13 cellular contexts compared by ENCODE assay signal in the genomic region with DNA sequence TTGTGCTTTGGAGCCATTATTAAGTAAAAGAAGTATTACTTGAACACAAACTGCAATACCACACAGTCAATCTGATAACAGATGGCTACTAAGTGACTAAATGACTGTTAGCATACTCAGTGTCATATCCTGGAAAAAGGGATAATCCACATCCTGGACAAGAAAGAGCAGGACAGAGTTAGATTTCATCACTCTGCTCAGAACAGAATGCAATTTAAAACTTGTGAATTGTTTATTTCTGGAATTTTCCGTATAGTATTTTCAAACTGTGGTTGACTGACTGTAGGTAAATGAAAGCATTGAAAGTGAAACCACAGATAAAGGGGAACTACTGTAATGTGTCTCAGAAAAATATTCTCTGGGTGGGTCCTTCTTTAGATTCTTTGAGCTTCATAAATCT.
DNase-seq lines count a peak whose midpoint lies in the region; ATAC-seq and TF ChIP-seq lines count a peak whose summit lies in the region.
"Had no signal": no experiment of that assay in that cellular context is flagged by ENCODE, and none has a peak within 500 bp of the region (broad histone marks: within the 10 kb centered on the region; RNA-seq: fewer than 3 reads in every experiment).

No MANE protein-coding gene starts in this region.

- no peak overlapping the region for H3K18ac ChIP-seq in trophoblast cell (ENCODE audit: low read length)

- H3K27me3 ChIP-seq in GM06990 (replicated peaks; ENCODE audit: control insufficient read depth, insufficient read depth, low read length) (no peaks in the 10 kb centered on the region), trophoblast cell (ENCODE audit: insufficient read depth, low read length) (no peaks in the 10 kb centered on the region), spleen (replicated peaks in 1 of 7) (no peaks in the 10 kb centered on the region)

- DNase-seq in GM06990 (ENCODE audit: extremely low read depth, insufficient read length): peak; percentile 27
- DNase-seq in NCI-H526 treated with DMSO at 0.1 percent for 48 hours (lab: John Stamatoyannopoulos, UW): no peak
- no peak for DNase-seq in activated naive CD4-positive, alpha-beta T cell treated with anti-CD3 and anti-CD28 coated beads, Interleukin-2, amount 50 U/mL, for 16 hours
- no peak for DNase-seq in trophoblast cell
- DNase-seq in spleen: no peak
- DNase-seq: activated naive CD8-positive, alpha-beta T cell treated with anti-CD3 and anti-CD28 coated beads, Interleukin-2, amount 10 ng/mL, durations not matched to agents 7 days and 5 days; effector memory CD4-positive, alpha-beta T cell; NCI-H1930; stimulated activated CD4-positive, alpha-beta T cell treated with anti-CD3 and anti-CD28 coated beads, Interleukin-12 subunit alpha, Interleukin-12 subunit beta, amount 100 ng/mL, for 4 hours had no signal

- no peak overlapping the region for H3K4ac ChIP-seq in trophoblast cell (ENCODE audit: low read depth, low read length)

- no peak overlapping the region for H3K4me3 ChIP-seq in GM06990 (replicated peaks; ENCODE audit: low read depth, low read length)
- no peak overlapping the region for H3K4me3 ChIP-seq in trophoblast cell (ENCODE audit: low read depth, low read length)
- no peak overlapping the region for H3K4me3 ChIP-seq in spleen

- no peak overlapping the region for H2AK5ac ChIP-seq in trophoblast cell (ENCODE audit: low read length)

- H2BK5ac ChIP-seq in trophoblast cell (ENCODE audit: low read depth, low read length, poor library complexity): no peak overlapping the region

- intact Hi-C loops in spleen (cut with DNase I; ENCODE audit: low total_unique reads): no loop called here

- H4K8ac ChIP-seq in trophoblast cell (ENCODE audit: low read depth, low read length): no peak overlapping the region

- H3K79me2 ChIP-seq in trophoblast cell (ENCODE audit: control insufficient read depth, insufficient read depth, low read length, poor library complexity): no peaks in the 10 kb centered on the region

- H3K9me3 ChIP-seq in trophoblast cell (ENCODE audit: insufficient read depth, low read depth, low read length): no peaks in the 10 kb centered on the region
- H3K9me3 ChIP-seq in spleen: peaks cover 3 to 49% (median 36%) of the 10 kb centered on the region in 8 donors

- no peak overlapping the region for H2BK12ac ChIP-seq in trophoblast cell (ENCODE audit: low read length)

- H3K36me3 ChIP-seq in GM06990 (ENCODE audit: control insufficient read depth, insufficient read depth, low read length) (no peaks in the 10 kb centered on the region), trophoblast cell (ENCODE audit: control insufficient read depth in 1 of 2, insufficient read depth in 2 of 2, low read length in 2 of 2) (no peaks in the 10 kb centered on the region), spleen (no peaks in the 10 kb centered on the region)

- no CpG with 5 or more reads among the region's 1 CpG for WGBS in trophoblast cell (ENCODE audit: extremely low coverage, insufficient coverage, insufficient read length)
- WGBS in spleen, 5 donors: 55 to 69% (median 58%) methylated on average over 1 of the region's 1 CpG

- no peaks in the 10 kb centered on the region for H3K4me1 ChIP-seq in trophoblast cell (ENCODE audit: control insufficient read depth in 1 of 2, insufficient read depth in 2 of 2, low read length in 2 of 2)
- H3K4me1 ChIP-seq in spleen: no peaks in the 10 kb centered on the region

- no peak overlapping the region for H3K4me2 ChIP-seq in trophoblast cell (ENCODE audit: low read length)

- no peak overlapping the region for H4K91ac ChIP-seq in trophoblast cell (ENCODE audit: low read depth, low read length)

- H3K27ac ChIP-seq in trophoblast cell (ENCODE audit: low read depth, low read length): no peak overlapping the region
- H3K27ac ChIP-seq in spleen: no peak overlapping the region

- H2BK120ac ChIP-seq in trophoblast cell (ENCODE audit: insufficient read depth, low read length, poor library complexity): no peak overlapping the region

- TF ChIP-seq CTCF in GM06990 (IDR thresholded peaks at IDR 0.05; ENCODE audit: insufficient read depth, low read length, poor library complexity, severe bottlenecking) (no peak), spleen (IDR thresholded peaks at IDR 0.05 in 8 of 11, conservative IDR thresholded peaks at IDR 0.05 in 3 of 11) (no peak)

- no peak overlapping the region for H3K14ac ChIP-seq in trophoblast cell (ENCODE audit: low read length)

- peak; percentile 98 for ATAC-seq in GM19395 (IDR thresholded peaks at IDR 0.05; ENCODE audit: unreplicated experiment)
- ATAC-seq in HG02852 (IDR thresholded peaks at IDR 0.05; ENCODE audit: unreplicated experiment): peak; percentile 98
- ATAC-seq in HG03558 (IDR thresholded peaks at IDR 0.05; ENCODE audit: extremely low read depth, unreplicated experiment): peak; percentile 90
- ATAC-seq: Right ventricle myocardium inferior had no signal

- no peak for TF ChIP-seq POLR2A in spleen (IDR thresholded peaks at IDR 0.05)

- H3K9ac ChIP-seq in trophoblast cell (ENCODE audit: low read length): no peak overlapping the region

- H2AFZ ChIP-seq in trophoblast cell (ENCODE audit: insufficient read depth, low read length, poor library complexity): no peak overlapping the region

- no peak overlapping the region for H4K12ac ChIP-seq in trophoblast cell (ENCODE audit: low read depth, low read length)

- H3K79me1 ChIP-seq in trophoblast cell (ENCODE audit: low read length): no peaks in the 10 kb centered on the region

- no peak overlapping the region for H3K23ac ChIP-seq in trophoblast cell (ENCODE audit: low read length)
